ENCODE assay signal across 8 cellular contexts in the genomic region with DNA sequence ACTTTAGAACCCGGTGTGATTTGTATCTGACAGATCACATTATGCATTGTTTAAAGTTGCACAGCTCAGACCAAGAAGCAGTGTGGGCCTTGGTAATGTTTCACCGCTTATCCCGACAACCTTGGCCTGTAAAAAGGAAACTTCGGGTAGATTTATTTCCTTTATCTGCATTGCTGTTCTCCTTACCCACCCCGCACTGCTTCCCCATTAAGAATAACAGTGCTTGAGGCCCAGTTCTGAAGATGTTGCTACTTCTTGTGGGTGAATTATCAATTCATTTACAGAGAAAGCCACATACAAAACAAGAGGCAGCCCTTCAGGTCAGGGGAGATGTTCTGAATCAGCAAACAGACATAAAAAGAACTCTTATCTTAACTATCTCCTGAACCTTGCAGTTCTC. TPM values are rescaled to one million over a fixed set of nuclear protein-coding genes. Genes with fewer than 3 reads are reported as not detected.
A peak's percentile ranks its signal among the peaks of the same experiment; 100 is the strongest.
DNase-seq lines count a peak whose midpoint lies in the region; ATAC-seq, FAIRE-seq and TF ChIP-seq lines count a peak whose summit lies in the region.
"Had no signal": no experiment of that assay in that cellular context is flagged by ENCODE, and none has a peak within 500 bp of the region (broad histone marks: within the 10 kb centered on the region; RNA-seq: fewer than 3 reads in every experiment).

No MANE protein-coding gene starts in this region.

- TF ChIP-seq CTCF in PC-3 (conservative IDR thresholded peaks at IDR 0.05; ENCODE audit: low read depth, low read length) = no peak

- no peaks in the 10 kb centered on the region for H3K27me3 Mint-ChIP-seq in activated naive CD8-positive, alpha-beta T cell treated with anti-CD3 and anti-CD28 coated beads, Interleukin-2, amount 50 U/mL, for 24 hours
- H3K27me3 Mint-ChIP-seq: dendritic cell treated with granulocyte-macrophage colony-stimulating factor and Interleukin-4, amounts not matched to agents 40 ng/mL and 50 ng/mL, for 4 days had no signal

- H3K9me3 ChIP-seq in small intestine (ENCODE audit: control insufficient read depth, low read depth) = no peaks in the 10 kb centered on the region
- no peaks in the 10 kb centered on the region for H3K9me3 ChIP-seq in PC-3 (ENCODE audit: low read length)

- no peaks in the 10 kb centered on the region for H3K36me3 ChIP-seq in small intestine (ENCODE audit: control insufficient read depth in 2 of 2, insufficient read depth in 2 of 2, low read length in 2 of 2)
- H3K36me3 ChIP-seq in PC-3 (ENCODE audit: low read depth, low read length) = no peaks in the 10 kb centered on the region

- H3K9me2 ChIP-seq in PC-3 (replicated peaks; ENCODE audit: low read length) = no peaks in the 10 kb centered on the region

- peaks cover 2 to 34% of the 10 kb centered on the region in 2 donors for H3K4me1 ChIP-seq in small intestine (ENCODE audit: control insufficient read depth in 2 of 2, insufficient read depth in 1 of 2, low read depth in 1 of 2, low read length in 1 of 2)
- peaks cover 8% of the 10 kb centered on the region for H3K4me1 ChIP-seq in PC-3 (ENCODE audit: insufficient read depth, low read length)

- H3K4me2 ChIP-seq in PC-3 (ENCODE audit: low read length) = no peak overlapping the region

- no peak overlapping the region for H2AFZ ChIP-seq in PC-3 (ENCODE audit: low read length)

- H3K4me3 Mint-ChIP-seq in activated naive CD8-positive, alpha-beta T cell treated with anti-CD3 and anti-CD28 coated beads, Interleukin-2, amount 50 U/mL, for 24 hours = peak overlapping the region; percentile 68
- H3K4me3 Mint-ChIP-seq: dendritic cell treated with granulocyte-macrophage colony-stimulating factor and Interleukin-4, amounts not matched to agents 40 ng/mL and 50 ng/mL, for 4 days had no signal

- DNase-seq in activated naive CD8-positive, alpha-beta T cell treated with anti-CD3 and anti-CD28 coated beads, Interleukin-2, amount 50 U/mL, for 24 hours = no peak
- DNase-seq in small intestine (no peak), PC-3 (no peak)

- peaks cover 91% of the 10 kb centered on the region for H3K4me1 Mint-ChIP-seq in activated naive CD8-positive, alpha-beta T cell treated with anti-CD3 and anti-CD28 coated beads, Interleukin-2, amount 50 U/mL, for 24 hours

- H3F3A ChIP-seq in PC-3 (ENCODE audit: low read length, unreplicated experiment) = no peaks in the 10 kb centered on the region

- POLR2A ChIA-PET in PC-3 (lab: Charles Lee; ENCODE audit: unreplicated experiment) = no interaction called here

- CTCF ChIA-PET in PC-3 (lab: Charles Lee) = no interaction called here

- ATAC-seq in GM18909 (IDR thresholded peaks at IDR 0.05; ENCODE audit: poor library complexity, unreplicated experiment) = peak; percentile 78
- peak; percentile 74 for ATAC-seq in HG02938 (IDR thresholded peaks at IDR 0.05; ENCODE audit: unreplicated experiment)
- peak; percentile 42 for ATAC-seq in activated naive CD8-positive, alpha-beta T cell treated with anti-CD3 and anti-CD28 coated beads, Interleukin-2, amount 50 U/mL, for 24 hours
- ATAC-seq in GM21367 (IDR thresholded peaks at IDR 0.05; ENCODE audit: unreplicated experiment) = no peak
- no peak for ATAC-seq in GM21619 (IDR thresholded peaks at IDR 0.05; ENCODE audit: unreplicated experiment)
- ATAC-seq in PC-3 = no peak

- H3K9me3 Mint-ChIP-seq in activated naive CD8-positive, alpha-beta T cell treated with anti-CD3 and anti-CD28 coated beads, Interleukin-2, amount 50 U/mL, for 24 hours = no peaks in the 10 kb centered on the region
- H3K9me3 Mint-ChIP-seq: dendritic cell treated with granulocyte-macrophage colony-stimulating factor and Interleukin-4, amounts not matched to agents 40 ng/mL and 50 ng/mL, for 4 days had no signal

- 31 to 60% (median 40%) methylated on average over 5 of the region's 5 CpGs for WGBS in small intestine, 3 donors

- H3K4me3 ChIP-seq in small intestine (ENCODE audit: low read depth in 1 of 2, low read length in 2 of 2) (no peak overlapping the region), PC-3 (ENCODE audit: low read length) (no peak overlapping the region)

- no peak overlapping the region for H3K9ac ChIP-seq in PC-3 (ENCODE audit: low read length)

- H3K79me2 ChIP-seq in PC-3 (ENCODE audit: low read length) = peaks cover 75% of the 10 kb centered on the region

- H3K27me3 ChIP-seq in small intestine (ENCODE audit: control insufficient read depth in 2 of 2, insufficient read depth in 2 of 2, low read length in 2 of 2) = no peaks in the 10 kb centered on the region
- no peaks in the 10 kb centered on the region for H3K27me3 ChIP-seq in PC-3 (ENCODE audit: low read length)

- no peak for FAIRE-seq in small intestine (lab: Jason Lieb, UNC)

- peaks cover 7% of the 10 kb centered on the region for H3K36me3 Mint-ChIP-seq in activated naive CD8-positive, alpha-beta T cell treated with anti-CD3 and anti-CD28 coated beads, Interleukin-2, amount 50 U/mL, for 24 hours (ENCODE audit: low read depth)

- peak overlapping the region; percentile 41 to 57 for H3K27ac ChIP-seq in small intestine (ENCODE audit: low read depth in 1 of 2, low read length in 1 of 2)
- no peak overlapping the region for H3K27ac ChIP-seq in PC-3 (ENCODE audit: low read length)

- peak overlapping the region; percentile 66 for H3K27ac Mint-ChIP-seq in activated naive CD8-positive, alpha-beta T cell treated with anti-CD3 and anti-CD28 coated beads, Interleukin-2, amount 50 U/mL, for 24 hours

- intact Hi-C loops in PC-3 (cut with micrococcal nuclease) = no loop called here

- BruUV-seq in PC-3 (replicated peaks; lab: Mats Ljungman, UMichigan) = no TSS peak

- H4K20me1 ChIP-seq in PC-3 (ENCODE audit: low read length) = no peaks in the 10 kb centered on the region

RNA-seq across cellular contexts. Expression of gene SMARCA2, which starts 8.4 kb away (rescaled TPM):
- polyA plus RNA-seq in small intestine = 10 to 100 TPM; 28.2 to 36.3 (median 28.6) TPM
- total RNA-seq in PC-3 (2014; rRNA removed) = 27.9 and 36.4 TPM in 2 replicates

Comparison
In these comparisons a context has a peak if more than half of its experiments do, and no peak if none do; other contexts are left out.
1. ATAC-seq: peak in GM18909 (single experiment), HG02938 (single experiment) and activated naive CD8-positive, alpha-beta T cell treated with anti-CD3 and anti-CD28 coated beads, Interleukin-2, amount 50 U/mL, for 24 hours (single experiment); none in GM21367 (single experiment), GM21619 (single experiment) and PC-3 (single experiment).